Comparison of ENCODE assay signal across 24 cellular contexts in the genomic region with DNA sequence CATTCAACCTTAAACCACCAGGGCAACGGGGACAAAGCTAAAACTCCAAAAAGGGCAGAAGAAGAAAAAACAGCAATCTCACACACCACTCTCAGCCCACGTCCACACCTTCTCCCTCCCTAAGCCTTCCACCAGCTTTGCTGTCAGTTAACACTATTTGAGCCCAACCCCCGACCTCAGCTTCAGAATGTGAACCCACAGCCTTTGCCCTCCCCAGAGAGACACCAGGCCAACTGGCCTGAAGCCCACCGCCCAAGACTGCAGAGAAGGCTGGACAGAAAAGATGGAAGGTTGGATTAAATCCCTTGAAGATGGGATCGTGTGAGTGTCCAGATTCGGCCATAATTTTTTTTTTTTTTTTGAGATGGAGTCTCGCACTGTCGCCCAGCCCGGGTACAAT. TPM values are rescaled to one million over a fixed set of nuclear protein-coding genes. Genes with fewer than 3 reads are reported as not detected.
DNase-seq lines count a peak whose midpoint lies in the region; ATAC-seq, FAIRE-seq and TF ChIP-seq lines count a peak whose summit lies in the region.
"Had no signal": no experiment of that assay in that cellular context is flagged by ENCODE, and none has a peak within 500 bp of the region (broad histone marks: within the 10 kb centered on the region; RNA-seq: fewer than 3 reads in every experiment).

No MANE protein-coding gene starts in this region.

- H3K9me3 Mint-ChIP-seq in activated CD4-positive, alpha-beta T cell treated with anti-CD3 and anti-CD28 coated beads for 36 hours (ENCODE audit: low read depth) = no peaks in the 10 kb centered on the region
- no peaks in the 10 kb centered on the region for H3K9me3 Mint-ChIP-seq in activated CD4-positive, alpha-beta T cell treated with anti-CD3 and anti-CD28 coated beads, Interleukin-2, amount 10 ng/mL, durations not matched to agents 7 days and 5 days
- peaks cover 2% of the 10 kb centered on the region for H3K9me3 Mint-ChIP-seq in astrocyte (ENCODE audit: unreplicated experiment)
- H3K9me3 Mint-ChIP-seq in neural progenitor cell = peaks cover 4% of the 10 kb centered on the region
- H3K9me3 Mint-ChIP-seq in type B pancreatic cell = no peaks in the 10 kb centered on the region
- H3K9me3 Mint-ChIP-seq: activated CD4-positive, alpha-beta memory T cell treated with anti-CD3 and anti-CD28 coated beads for 36 hours; activated naive CD4-positive, alpha-beta T cell treated with anti-CD3 and anti-CD28 coated beads, Interleukin-2, amount 50 U/mL, for 72 hours had no signal

- DNase-seq in activated CD4-positive, alpha-beta T cell treated with anti-CD3 and anti-CD28 coated beads for 36 hours = no peak
- DNase-seq in activated CD4-positive, alpha-beta T cell treated with anti-CD3 and anti-CD28 coated beads, Interleukin-2, amount 10 ng/mL, durations not matched to agents 7 days and 5 days = no peak
- DNase-seq in astrocyte (ENCODE audit: low read depth) (no peak), neural progenitor cell (ENCODE audit: low spot score) (no peak), type B pancreatic cell (ENCODE audit: extremely low spot score, unreplicated experiment) (no peak), NCI-H345 treated with DMSO at 0.1 percent for 48 hours (lab: John Stamatoyannopoulos, UW; ENCODE audit: unreplicated experiment) (no peak)
- no peak for DNase-seq in activated effector memory CD4-positive, alpha-beta T cell treated with anti-CD3 and anti-CD28 coated beads, Interleukin-2, amount 50 U/mL, for 16 hours
- DNase-seq: 8988T; activated CD4-positive, alpha-beta memory T cell treated with anti-CD3 and anti-CD28 coated beads for 36 hours; dorsolateral prefrontal cortex; GM23248; MG63; mucosa of descending colon; NCI-H146; NCI-H2171; NCI-H748 treated with DMSO at 0.1 percent for 48 hours; SIG-M5; stimulated activated CD4-positive, alpha-beta T cell treated with anti-CD3 and anti-CD28 coated beads, Interleukin-15, amount 100 ng/mL, for 24 hours; T-helper 1 cell had no signal

- no peak overlapping the region for H3K4me3 Mint-ChIP-seq in activated CD4-positive, alpha-beta T cell treated with anti-CD3 and anti-CD28 coated beads for 36 hours
- H3K4me3 Mint-ChIP-seq in activated CD4-positive, alpha-beta T cell treated with anti-CD3 and anti-CD28 coated beads, Interleukin-2, amount 10 ng/mL, durations not matched to agents 7 days and 5 days = no peak overlapping the region
- no peak overlapping the region for H3K4me3 Mint-ChIP-seq in astrocyte (ENCODE audit: unreplicated experiment)
- H3K4me3 Mint-ChIP-seq in neural progenitor cell = peak overlapping the region; percentile 16
- no peak overlapping the region for H3K4me3 Mint-ChIP-seq in type B pancreatic cell
- H3K4me3 Mint-ChIP-seq: activated CD4-positive, alpha-beta memory T cell treated with anti-CD3 and anti-CD28 coated beads for 36 hours had no signal

- no peaks in the 10 kb centered on the region for H3K36me3 Mint-ChIP-seq in activated CD4-positive, alpha-beta T cell treated with anti-CD3 and anti-CD28 coated beads for 36 hours (ENCODE audit: low read depth)
- H3K36me3 Mint-ChIP-seq in activated CD4-positive, alpha-beta T cell treated with anti-CD3 and anti-CD28 coated beads, Interleukin-2, amount 10 ng/mL, durations not matched to agents 7 days and 5 days (ENCODE audit: low read depth) = no peaks in the 10 kb centered on the region
- H3K36me3 Mint-ChIP-seq in astrocyte (ENCODE audit: low read depth, unreplicated experiment) = no peaks in the 10 kb centered on the region
- peaks cover 2% of the 10 kb centered on the region for H3K36me3 Mint-ChIP-seq in neural progenitor cell
- H3K36me3 Mint-ChIP-seq in type B pancreatic cell = no peaks in the 10 kb centered on the region
- H3K36me3 Mint-ChIP-seq: activated CD4-positive, alpha-beta memory T cell treated with anti-CD3 and anti-CD28 coated beads for 36 hours; activated naive CD4-positive, alpha-beta T cell treated with anti-CD3 and anti-CD28 coated beads, Interleukin-2, amount 50 U/mL, for 72 hours had no signal

- CTCF ChIA-PET in activated CD4-positive, alpha-beta T cell treated with anti-CD3 and anti-CD28 coated beads for 36 hours (lab: Charles Lee) = interaction anchor here (0.7 kb wide), 1 partner anchor 64 kb away, joined by 3 read pairs; no protein-coding TSS in a partner anchor
- CTCF ChIA-PET in activated CD4-positive, alpha-beta T cell treated with anti-CD3 and anti-CD28 coated beads, Interleukin-2, amount 10 ng/mL, durations not matched to agents 7 days and 5 days (lab: Charles Lee) = interaction anchor here (0.5 to 1.6 kb wide), 6 partner anchors 10 to 432 kb away, joined by 3 to 4 read pairs (median 3); no protein-coding TSS in a partner anchor

- peaks cover 3% of the 10 kb centered on the region for H3F3A ChIP-seq in neural progenitor cell (ENCODE audit: low read depth)

- H3K27me3 Mint-ChIP-seq in activated CD4-positive, alpha-beta T cell treated with anti-CD3 and anti-CD28 coated beads for 36 hours = no peaks in the 10 kb centered on the region
- H3K27me3 Mint-ChIP-seq in activated CD4-positive, alpha-beta T cell treated with anti-CD3 and anti-CD28 coated beads, Interleukin-2, amount 10 ng/mL, durations not matched to agents 7 days and 5 days = no peaks in the 10 kb centered on the region
- H3K27me3 Mint-ChIP-seq in astrocyte (ENCODE audit: low read depth, unreplicated experiment) = peaks cover 30% of the 10 kb centered on the region
- H3K27me3 Mint-ChIP-seq in neural progenitor cell (ENCODE audit: insufficient read depth, low read depth) = peaks cover 11% of the 10 kb centered on the region
- H3K27me3 Mint-ChIP-seq in type B pancreatic cell = no peaks in the 10 kb centered on the region
- H3K27me3 Mint-ChIP-seq: activated CD4-positive, alpha-beta memory T cell treated with anti-CD3 and anti-CD28 coated beads for 36 hours had no signal

- H3K27me3 ChIP-seq in astrocyte (ENCODE audit: insufficient read depth, low read length) (peaks cover 2% of the 10 kb centered on the region), neural progenitor cell (no peaks in the 10 kb centered on the region)
- H3K27me3 ChIP-seq: dorsolateral prefrontal cortex, MG63, neutrophil, tibial nerve had no signal

- H3K27ac Mint-ChIP-seq in activated CD4-positive, alpha-beta T cell treated with anti-CD3 and anti-CD28 coated beads for 36 hours = peak overlapping the region; percentile 11
- H3K27ac Mint-ChIP-seq in activated CD4-positive, alpha-beta T cell treated with anti-CD3 and anti-CD28 coated beads, Interleukin-2, amount 10 ng/mL, durations not matched to agents 7 days and 5 days = no peak overlapping the region
- H3K27ac Mint-ChIP-seq in astrocyte (ENCODE audit: unreplicated experiment) (peak overlapping the region; percentile 29), neural progenitor cell (peak overlapping the region; percentile 48), type B pancreatic cell (peak overlapping the region; percentile 94)
- H3K27ac Mint-ChIP-seq: activated CD4-positive, alpha-beta memory T cell treated with anti-CD3 and anti-CD28 coated beads for 36 hours; activated naive CD4-positive, alpha-beta T cell treated with anti-CD3 and anti-CD28 coated beads, Interleukin-2, amount 50 U/mL, for 72 hours had no signal

- H3K4me1 Mint-ChIP-seq in activated CD4-positive, alpha-beta T cell treated with anti-CD3 and anti-CD28 coated beads for 36 hours = peaks cover 13% of the 10 kb centered on the region
- H3K4me1 Mint-ChIP-seq in activated CD4-positive, alpha-beta T cell treated with anti-CD3 and anti-CD28 coated beads, Interleukin-2, amount 10 ng/mL, durations not matched to agents 7 days and 5 days = peaks cover 11% of the 10 kb centered on the region
- peaks cover 17% of the 10 kb centered on the region for H3K4me1 Mint-ChIP-seq in astrocyte (ENCODE audit: low read depth, unreplicated experiment)
- peaks cover 59% of the 10 kb centered on the region for H3K4me1 Mint-ChIP-seq in neural progenitor cell
- H3K4me1 Mint-ChIP-seq in type B pancreatic cell (ENCODE audit: unreplicated experiment) = peaks cover 55% of the 10 kb centered on the region

- no peak for FAIRE-seq in astrocyte (lab: Jason Lieb, UNC)
- FAIRE-seq: frontal cortex had no signal

- H3K4me3 ChIP-seq in astrocyte (ENCODE audit: insufficient read depth, low read depth, low read length) (no peak overlapping the region), neural progenitor cell (no peak overlapping the region)
- H3K4me3 ChIP-seq: dorsolateral prefrontal cortex, GM23248, MG63, mucosa of descending colon, tibial nerve had no signal

- H3K4me1 ChIP-seq in astrocyte (ENCODE audit: insufficient read depth, low read length) = peaks cover 4% of the 10 kb centered on the region
- H3K4me1 ChIP-seq in neural progenitor cell = peaks cover 6% of the 10 kb centered on the region

- no peak overlapping the region for H2AFZ ChIP-seq in astrocyte (ENCODE audit: low read depth, low read length)
- H2AFZ ChIP-seq in neural progenitor cell (replicated peaks) = no peak overlapping the region
- H2AFZ ChIP-seq: GM23248 had no signal

- intact Hi-C loops in activated CD4-positive, alpha-beta T cell treated with anti-CD3 and anti-CD28 coated beads for 36 hours (cut with DNase I, micrococcal nuclease) = no loop called here

- H3K36me3 ChIP-seq in astrocyte (ENCODE audit: insufficient read depth, low read length) = no peaks in the 10 kb centered on the region
- H3K36me3 ChIP-seq in neural progenitor cell = no peaks in the 10 kb centered on the region
- H3K36me3 ChIP-seq: MG63, neutrophil, tibial nerve had no signal

- no peak for TF ChIP-seq CTCF in astrocyte (IDR thresholded peaks at IDR 0.05; ENCODE audit: insufficient read depth, low read depth, low read length)
- TF ChIP-seq CTCF in neural progenitor cell (IDR thresholded peaks at IDR 0.05) = no peak
- no peak for TF ChIP-seq CTCF in type B pancreatic cell (conservative IDR thresholded peaks at IDR 0.05)

- no peak overlapping the region for H3K27ac ChIP-seq in astrocyte (ENCODE audit: low read depth, low read length)
- H3K27ac ChIP-seq in neural progenitor cell = no peak overlapping the region
- H3K27ac ChIP-seq: GM23248, neutrophil had no signal

- H3K9ac ChIP-seq in astrocyte (ENCODE audit: low read length) = no peak overlapping the region
- no peak overlapping the region for H3K9ac ChIP-seq in neural progenitor cell
- H3K9ac ChIP-seq: GM23248 had no signal

- POLR2A ChIA-PET in activated CD4-positive, alpha-beta T cell treated with anti-CD3 and anti-CD28 coated beads for 36 hours (lab: Charles Lee) = no interaction called here
- POLR2A ChIA-PET in activated CD4-positive, alpha-beta T cell treated with anti-CD3 and anti-CD28 coated beads, Interleukin-2, amount 10 ng/mL, durations not matched to agents 7 days and 5 days (lab: Charles Lee) = no interaction called here

- H3K79me2 ChIP-seq in astrocyte (ENCODE audit: insufficient read depth, low read length) = no peaks in the 10 kb centered on the region
- H3K79me2 ChIP-seq in neural progenitor cell (ENCODE audit: low read depth) = no peaks in the 10 kb centered on the region

- no peaks in the 10 kb centered on the region for H3K9me3 ChIP-seq in astrocyte (ENCODE audit: insufficient read depth, low read depth, low read length)
- H3K9me3 ChIP-seq in neural progenitor cell (ENCODE audit: low read depth) = no peaks in the 10 kb centered on the region
- H3K9me3 ChIP-seq: MG63, mucosa of descending colon, neutrophil, tibial nerve had no signal

- no peaks in the 10 kb centered on the region for H4K20me1 ChIP-seq in astrocyte (ENCODE audit: insufficient read depth, low read length)
- no peaks in the 10 kb centered on the region for H4K20me1 ChIP-seq in neural progenitor cell (ENCODE audit: low read depth)

- H3K4me2 ChIP-seq in astrocyte (ENCODE audit: low read length) (no peak overlapping the region), neural progenitor cell (no peak overlapping the region)

- ATAC-seq in activated CD4-positive, alpha-beta T cell treated with anti-CD3 and anti-CD28 coated beads for 36 hours = no peak
- ATAC-seq in HG02678 (IDR thresholded peaks at IDR 0.05; ENCODE audit: unreplicated experiment) = no peak
- ATAC-seq: activated naive CD4-positive, alpha-beta T cell treated with anti-CD3 and anti-CD28 coated beads, Interleukin-2, amount 50 U/mL, for 72 hours; mucosa of descending colon had no signal

RNA-seq across cellular contexts. Expression of a gene that starts 22.4 kb away (rescaled TPM):
- total RNA-seq in activated CD4-positive, alpha-beta T cell treated with anti-CD3 and anti-CD28 coated beads for 36 hours = 10 to 100 TPM; 34.3 to 40.1 TPM
- total RNA-seq in activated CD4-positive, alpha-beta T cell treated with anti-CD3 and anti-CD28 coated beads, Interleukin-2, amount 10 ng/mL, durations not matched to agents 7 days and 5 days = 10 to 100 TPM; 26.0 to 29.9 TPM
- 42.7 and 55.3 TPM in 2 replicates for total RNA-seq in astrocyte
- 4.8 and 14.9 TPM in 2 replicates for total RNA-seq in neural progenitor cell (ENCODE audit: low replicate concordance)
- total RNA-seq in type B pancreatic cell (ENCODE audit: low replicate concordance) = 59.7 and 116 TPM in 2 replicates
